ENCODE assay signal across 9 cellular contexts in the genomic region with DNA sequence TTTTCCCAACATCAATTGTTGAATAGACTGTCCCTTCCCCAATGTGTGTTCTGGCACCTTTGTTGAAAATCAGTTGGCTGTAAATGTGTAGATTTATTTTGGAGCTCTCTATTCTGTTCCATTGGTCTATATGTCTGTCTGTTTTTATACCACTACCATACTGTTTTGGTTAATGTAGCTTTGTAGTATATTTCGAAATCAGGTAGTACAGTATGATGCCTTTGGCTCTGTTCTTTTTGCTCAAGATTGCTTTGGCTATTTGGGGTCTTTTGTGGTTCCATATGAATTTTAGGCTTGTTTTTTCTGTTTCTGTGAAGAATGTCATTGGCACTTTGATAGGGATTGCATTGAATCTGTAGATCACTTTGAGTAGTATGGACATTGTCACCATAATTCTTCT.
"Had no signal": no experiment of that assay in that cellular context is flagged by ENCODE, and none has a peak within 500 bp of the region (broad histone marks: within the 10 kb centered on the region; RNA-seq: fewer than 3 reads in every experiment).

No MANE protein-coding gene starts in this region.

- H3K4me3 Mint-ChIP-seq: HFFc6, IgD-negative memory B cell had no signal

- H3K27ac ChIP-seq: GM23248, HL-60 had no signal

- DNase-seq: GM23248, GOT3, H7, HFFc6, KG1 had no signal

- H3K36me3 ChIP-seq: HAP-1 had no signal

- H2AFZ ChIP-seq: GM23248 had no signal

- H3K9ac ChIP-seq: GM23248 had no signal

- H3K4me1 ChIP-seq: HAP-1 had no signal

- H3K4me1 Mint-ChIP-seq: IgD-negative memory B cell had no signal

- H3K4me3 ChIP-seq: GM23248, HAP-1 had no signal

- ATAC-seq: HepG2 had no signal

- H3K27ac Mint-ChIP-seq: HFFc6, IgD-negative memory B cell had no signal

- H3K36me3 Mint-ChIP-seq: IgD-negative memory B cell had no signal
